Comparison of ENCODE assay signal across 18 cellular contexts in genomic region chr4:135185256-135185655, GRCh38.
"Had no signal": no experiment of that assay in that cellular context is flagged by ENCODE, and none has a peak within 500 bp of the region (broad histone marks: within the 10 kb centered on the region; RNA-seq: fewer than 3 reads in every experiment).

No MANE protein-coding gene starts in this region.

- ATAC-seq: mucosa of descending colon; naive thymus-derived CD4-positive, alpha-beta T cell; upper lobe of right lung had no signal

- H3K4me3 ChIP-seq: colonic mucosa, left ventricle myocardium inferior, mucosa of descending colon, stomach, testis, upper lobe of right lung had no signal

- H3K9ac ChIP-seq: parathyroid adenoma had no signal

- H3K27me3 ChIP-seq: colonic mucosa, neutrophil, stomach, testis, upper lobe of right lung had no signal

- H3K9me3 ChIP-seq: colonic mucosa, mucosa of descending colon, neutrophil, testis, upper lobe of right lung had no signal

- FAIRE-seq: kidney had no signal

- DNase-seq: activated CD4-positive, alpha-beta memory T cell treated with anti-CD3 and anti-CD28 coated beads, Interleukin-2, amount 10 ng/mL, durations not matched to agents 7 days and 5 days; activated CD4-positive, alpha-beta T cell treated with anti-CD3 and anti-CD28 coated beads for 4 hours; activated naive CD4-positive, alpha-beta T cell treated with anti-CD3 and anti-CD28 coated beads, Interleukin-2, amount 50 U/mL, for 16 hours; activated T-cell treated with anti-CD3 and anti-CD28 coated beads, Interleukin-2, amount 50 U/mL, for 24 hours; colonic mucosa; foreskin fibroblast; head of caudate nucleus; kidney; left ventricle myocardium inferior; mucosa of descending colon; naive thymus-derived CD4-positive, alpha-beta T cell; stimulated activated CD4-positive, alpha-beta T cell treated with anti-CD3 and anti-CD28 coated beads, Interleukin-1b, Interleukin-23, amount 100 ng/mL, for 48 hours; stomach; T-helper 2 cell; testis; upper lobe of right lung had no signal

- H3K79me2 ChIP-seq: parathyroid adenoma had no signal

- H3K27ac ChIP-seq: colonic mucosa, left ventricle myocardium inferior, neutrophil, parathyroid adenoma, stomach, testis, upper lobe of right lung had no signal

- H2AFZ ChIP-seq: parathyroid adenoma had no signal

- H3K4me1 ChIP-seq: colonic mucosa, left ventricle myocardium inferior, parathyroid adenoma, stomach, testis, upper lobe of right lung had no signal

- H3K36me3 ChIP-seq: colonic mucosa, left ventricle myocardium inferior, neutrophil, stomach, upper lobe of right lung had no signal
